In the genomic region with DNA sequence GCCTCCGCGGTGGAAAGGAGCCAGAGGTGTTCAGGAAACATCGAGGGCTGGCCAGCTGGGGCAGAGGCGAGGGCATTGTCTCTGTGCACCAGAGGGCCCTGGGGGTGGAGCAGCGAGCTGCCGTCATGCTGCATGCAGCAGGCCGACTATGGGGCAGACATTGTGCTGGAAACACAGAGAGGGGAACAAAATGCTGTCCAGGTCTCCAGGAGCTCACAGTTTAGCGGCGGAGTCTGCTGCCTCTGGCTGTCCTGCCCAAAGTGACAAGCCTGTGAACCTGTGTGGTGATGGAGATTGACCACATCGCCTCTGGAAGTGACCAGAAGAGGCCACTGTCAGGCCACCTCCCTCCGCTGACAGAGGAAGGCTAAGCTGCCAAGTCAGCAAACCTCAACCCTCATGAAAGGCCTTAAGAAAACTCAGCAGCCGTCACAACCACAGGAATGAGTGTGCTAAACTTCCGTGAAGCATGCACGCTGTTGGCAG, we compare ENCODE assay signal across 8 cellular contexts. TPM values are rescaled to one million over a fixed set of nuclear protein-coding genes. Genes with fewer than 3 reads are reported as not detected.
DNase-seq lines count a peak whose midpoint lies in the region; ATAC-seq, FAIRE-seq and TF ChIP-seq lines count a peak whose summit lies in the region.

No MANE protein-coding gene starts in this region.

- H3K36me3 ChIP-seq in K562 (ENCODE audit: control insufficient read depth, insufficient read depth, low read length) (no peaks in the 10 kb centered on the region), lower lobe of right lung (no peaks in the 10 kb centered on the region), BE2C (no peaks in the 10 kb centered on the region)

- H3K4me2 ChIP-seq in K562 (ENCODE audit: insufficient read depth, low read length), result peak overlapping the region; percentile 52

- H3K4me1 Mint-ChIP-seq in T-helper 1 cell treated with Interleukin-12 subunit alpha and Interleukin-12 subunit beta and Interleukin-4 antibody, amounts not matched to agents 30 μg/mL and 1 μg/mL, for 36 hours (ENCODE audit: low read depth), result peaks cover 48% of the 10 kb centered on the region

- H3K4me1 ChIP-seq in K562 (replicated peaks in 1 of 2; ENCODE audit: control insufficient read depth in 2 of 2, insufficient read depth in 2 of 2, low read length in 2 of 2) (peaks cover 12 to 17% of the 10 kb centered on the region in 2 experiments; a peak in 4 of 5 replicates), lower lobe of right lung (peaks cover 12% of the 10 kb centered on the region), BE2C (no peaks in the 10 kb centered on the region)

- CTCF ChIA-PET in K562 (lab: Yijun Ruan, JAX; ENCODE audit: low intra/inter-chr PET ratio), result no interaction called here

- intact Hi-C loops in K562 (cut with micrococcal nuclease), result loop anchor here (2.0 to 10.0 kb wide), 3 partner anchors 63 to 303 kb away; a partner anchor contains a TSS
- intact Hi-C loops in lower lobe of right lung (cut with DNase I), result no loop called here

- no peaks in the 10 kb centered on the region for H4K20me1 ChIP-seq in K562 (replicated peaks; ENCODE audit: control insufficient read depth, insufficient read depth, low read length)

- peak; percentile 13 for DNase-seq in NCI-H1092 treated with DMSO at 0.1 percent for 48 hours (lab: John Stamatoyannopoulos, UW)
- DNase-seq in NCI-H1092 (lab: John Stamatoyannopoulos, UW), result no peak
- DNase-seq in K562 (ENCODE audit: extremely low read depth in 1 of 4, low spot score in 3 of 4), result peak in 3 of 4 experiments; percentile 18 to 62 (median 38)
- DNase-seq in lower lobe of right lung, result peak; percentile 60
- DNase-seq in urothelium cell line (ENCODE audit: low spot score), result peak; percentile 15
- no peak for DNase-seq in NCI-H69 (lab: John Stamatoyannopoulos, UW)
- no peak for DNase-seq in BE2C

- peaks cover 2% of the 10 kb centered on the region for H3K36me3 Mint-ChIP-seq in T-helper 1 cell treated with Interleukin-12 subunit alpha and Interleukin-12 subunit beta and Interleukin-4 antibody, amounts not matched to agents 30 μg/mL and 1 μg/mL, for 36 hours (ENCODE audit: low read depth)

- peak overlapping the region; percentile 7 for H3K4me3 Mint-ChIP-seq in T-helper 1 cell treated with Interleukin-12 subunit alpha and Interleukin-12 subunit beta and Interleukin-4 antibody, amounts not matched to agents 30 μg/mL and 1 μg/mL, for 36 hours

- ATAC-seq in K562 (peak; percentile 87), lower lobe of right lung (peak; percentile 69 to 79)

- H3K79me2 ChIP-seq in K562 (ENCODE audit: control insufficient read depth, insufficient read depth, low read length), result no peaks in the 10 kb centered on the region

- WGBS in K562 (ENCODE audit: insufficient coverage, low coverage, missing lambda C conversion rate), result 45% methylated on average over 8 of the region's 14 CpGs

- H3K27ac Mint-ChIP-seq in T-helper 1 cell treated with Interleukin-12 subunit alpha and Interleukin-12 subunit beta and Interleukin-4 antibody, amounts not matched to agents 30 μg/mL and 1 μg/mL, for 36 hours, result peak overlapping the region; percentile 91

- H3K27me3 ChIP-seq in K562 (ENCODE audit: control insufficient read depth in 2 of 2, insufficient read depth in 2 of 2, low read length in 2 of 2), result no peaks in the 10 kb centered on the region
- H3K27me3 ChIP-seq in lower lobe of right lung (ENCODE audit: low read depth), result no peaks in the 10 kb centered on the region
- H3K27me3 ChIP-seq in BE2C, result no peaks in the 10 kb centered on the region

- TF ChIP-seq RAD21 in K562 (CRISPR knock-in tag; conservative IDR thresholded peaks at IDR 0.05 in 1 of 2, IDR thresholded peaks at IDR 0.05 in 1 of 2), result peak; percentile 61; a peak in 3 of 4 replicates

- peak overlapping the region in 1 of 2 experiments; percentile 13; a peak in 1 of 4 replicates for H3K9ac ChIP-seq in K562 (ENCODE audit: insufficient read depth in 1 of 2, low read depth in 2 of 2, low read length in 2 of 2)

- H3K27me3 Mint-ChIP-seq in T-helper 1 cell treated with Interleukin-12 subunit alpha and Interleukin-12 subunit beta and Interleukin-4 antibody, amounts not matched to agents 30 μg/mL and 1 μg/mL, for 36 hours (ENCODE audit: low read depth), result no peaks in the 10 kb centered on the region

- FAIRE-seq in K562 (lab: Jason Lieb, UNC) (peak; percentile 75), urothelium cell line (lab: Jason Lieb, UNC) (no peak)

- no peaks in the 10 kb centered on the region for H3K9me3 Mint-ChIP-seq in T-helper 1 cell treated with Interleukin-12 subunit alpha and Interleukin-12 subunit beta and Interleukin-4 antibody, amounts not matched to agents 30 μg/mL and 1 μg/mL, for 36 hours

- no peak for TF ChIP-seq EP300 in K562 (IDR thresholded peaks at IDR 0.05; ENCODE audit: low read length)

- in situ Hi-C loops in K562 (cut with MboI), result no loop called here

- H3K4me3 ChIP-seq in K562 (no peak overlapping the region), lower lobe of right lung (no peak overlapping the region), BE2C (ENCODE audit: low read depth, low read length) (no peak overlapping the region)

- POLR2A ChIA-PET in K562 (lab: Yijun Ruan, JAX), result interaction anchor here (0.9 to 1.7 kb wide), 2 partner anchors 17 to 56 kb away, joined by 3 to 4 read pairs; no protein-coding TSS in a partner anchor

- H2AFZ ChIP-seq in K562 (ENCODE audit: low read depth, low read length), result peak overlapping the region; percentile 93

- TF ChIP-seq CTCF in K562 (IDR thresholded peaks at IDR 0.05 in 2 of 3, conservative IDR thresholded peaks at IDR 0.05 in 1 of 3; ENCODE audit: insufficient read depth in 2 of 3, low read depth in 1 of 3, low read length in 3 of 3), result peak; percentile 34 to 51 (median 41); a peak in 5 of 6 replicates
- no peak for TF ChIP-seq CTCF in lower lobe of right lung (IDR thresholded peaks at IDR 0.05)
- no peak for TF ChIP-seq CTCF in BE2C (IDR thresholded peaks at IDR 0.05; ENCODE audit: low read depth, low read length)

- TF ChIP-seq POLR2A in K562 (conservative IDR thresholded peaks at IDR 0.05), result no peak

- BruUV-seq in K562 (replicated peaks; lab: Mats Ljungman, UMichigan), result no TSS peak

- H3K27ac ChIP-seq in K562 (ENCODE audit: extremely low read depth, low read depth, low read length) (peak overlapping the region; percentile 30; the same call in 1 of the 3 replicates), lower lobe of right lung (peak overlapping the region; percentile 58)

- H3K9me3 ChIP-seq in K562 (replicated peaks; ENCODE audit: control insufficient read depth, insufficient read depth, low read depth, low read length) (no peaks in the 10 kb centered on the region), lower lobe of right lung (no peaks in the 10 kb centered on the region), BE2C (no peaks in the 10 kb centered on the region)

- H3K9me1 ChIP-seq in K562 (ENCODE audit: control insufficient read depth, insufficient read depth, low read length), result peaks cover 2% of the 10 kb centered on the region

TF ChIP-seq in K562, 482 proteins besides CTCF, POLR2A, EP300 and RAD21 (continues in another document):
- TF ChIP-seq MAFF (IDR thresholded peaks at IDR 0.05; ENCODE audit: low read length) (peak; percentile 91), MAFK (IDR thresholded peaks at IDR 0.05; ENCODE audit: low read length) (peak; percentile 96), BACH1 (tag; IDR thresholded peaks at IDR 0.05) (no peak), NFE2 (IDR thresholded peaks at IDR 0.05; ENCODE audit: low read depth) (0 out of 2 replicates have a peak, but pooled peaks have one; percentile 39)

RNA-seq across cellular contexts. Expression of a gene that starts 20.1 kb away (rescaled TPM):
- not detected in 2 replicates for total RNA-seq in K562 (2011; cell fraction: chromatin; rRNA removed; ENCODE audit: low replicate concordance)
- total RNA-seq in K562 (2011; cell fraction: nucleolus; rRNA removed), result not detected in 2 replicates
- total RNA-seq in K562 (2011; cell fraction: nucleoplasm; rRNA removed), result not detected in 2 replicates
- total RNA-seq in K562 (2014; rRNA removed) (0.08 and 0.14 TPM in 2 replicates), K562 (2014; rRNA removed; fragmentation: Illumina TruSeq; extraction: Trizol) (0.06 and 0.07 TPM in 2 replicates), K562 (2015; rRNA removed; fragmentation: Illumina TruSeq; extraction: Trizol) (0.72 and 1.1 TPM in 2 replicates), K562 (2021) (0.34 and 0.35 TPM in 2 replicates), lower lobe of right lung (74.9 TPM)
- polyA plus RNA-seq in K562 (2011; rRNA removed) (0.06 and 0.08 TPM in 2 replicates), K562 (2014; fragmentation: Illumina TruSeq; extraction: Trizol) (0.10 and 0.14 TPM in 2 replicates), K562 (2014; fragmentation: Nextera tagmentation; extraction: Ambion mirVana) (under 1 TPM; 0.03 to 0.06 TPM), K562 (2014; rRNA removed) (0.08 and 0.13 TPM in 2 replicates)
- 0.04 and 0.06 TPM in 2 replicates for polyA plus RNA-seq in K562 (2011; cell fraction: cytosol; rRNA removed)
- polyA plus RNA-seq in K562 (2011; cell fraction: nucleus; rRNA removed), result 0.04 and 0.07 TPM in 2 replicates
- polyA plus RNA-seq in K562 (2012), result 0.21 and 0.75 TPM in 2 replicates
- not detected in 2 replicates for polyA minus RNA-seq in K562 (2011; rRNA and poly(A)+ RNA removed)
- polyA minus RNA-seq in K562 (2011; cell fraction: cytosol; rRNA and poly(A)+ RNA removed), result not detected in 2 replicates
- not detected in 2 replicates for polyA minus RNA-seq in K562 (2011; cell fraction: nucleus; rRNA and poly(A)+ RNA removed)
- 5.4 TPM for polyA plus RNA-seq in BE2C (2012; ENCODE audit: insufficient read depth, insufficient read length, low read depth)

RNA-seq across cellular contexts. Expression of a gene that starts 20.8 kb away (rescaled TPM):
- total RNA-seq in K562 (2011; cell fraction: chromatin; rRNA removed; ENCODE audit: low replicate concordance), result not detected in 2 replicates
- total RNA-seq in K562 (2011; cell fraction: nucleolus; rRNA removed), result not detected in 2 replicates
- total RNA-seq in K562 (2011; cell fraction: nucleoplasm; rRNA removed), result not detected in 2 replicates
- total RNA-seq in K562 (2014; rRNA removed) (not detected in 2 replicates), K562 (2014; rRNA removed; fragmentation: Illumina TruSeq; extraction: Trizol) (not detected in 2 replicates), K562 (2015; rRNA removed; fragmentation: Illumina TruSeq; extraction: Trizol) (not detected in 2 replicates), K562 (2021) (0.04 TPM in 1 of 2 replicates, not detected in the other), lower lobe of right lung (2.9 TPM)
- polyA plus RNA-seq in K562 (2011; rRNA removed) (0.01 TPM in 1 of 2 replicates, not detected in the other), K562 (2014; fragmentation: Illumina TruSeq; extraction: Trizol) (0.13 TPM in 1 of 2 replicates, not detected in the other), K562 (2014; fragmentation: Nextera tagmentation; extraction: Ambion mirVana) (under 1 TPM in 1 of 2 experiments, not detected in 1; 0.03 TPM), K562 (2014; rRNA removed) (0.19 TPM in 1 of 2 replicates, not detected in the other)
- 0.03 and 0.04 TPM in 2 replicates for polyA plus RNA-seq in K562 (2011; cell fraction: cytosol; rRNA removed)
- polyA plus RNA-seq in K562 (2011; cell fraction: nucleus; rRNA removed), result not detected in 2 replicates
- 0.05 and 0.11 TPM in 2 replicates for polyA plus RNA-seq in K562 (2012)
- not detected in 2 replicates for polyA minus RNA-seq in K562 (2011; rRNA and poly(A)+ RNA removed)
- not detected in 2 replicates for polyA minus RNA-seq in K562 (2011; cell fraction: cytosol; rRNA and poly(A)+ RNA removed)
- not detected in 2 replicates for polyA minus RNA-seq in K562 (2011; cell fraction: nucleus; rRNA and poly(A)+ RNA removed)
- polyA plus RNA-seq in BE2C (2012; ENCODE audit: insufficient read depth, insufficient read length, low read depth), result 1.4 TPM

Comparison
In these comparisons a context has a peak if more than half of its experiments do, and no peak if none do; other contexts are left out.
1. DNase-seq: peak in NCI-H1092 treated with DMSO at 0.1 percent for 48 hours (single experiment), K562 (3 of 4), lower lobe of right lung (single experiment) and urothelium cell line (single experiment); none in NCI-H1092 (single experiment), NCI-H69 (single experiment) and BE2C (single experiment).
2. CTCF ChIP-seq: peak in K562 (3 of 3); none in lower lobe of right lung (single experiment) and BE2C (single experiment).
3. RNA of a gene that starts 20.1 kb away (total RNA-seq): 74.9 TPM in lower lobe of right lung (single experiment); 0.06 to 1.1 TPM in K562; every median in the first group is over 10 times any median in the second.